ENCODE assay signal across 34 cellular contexts in genomic region chrX:154323537-154323936, GRCh38. TPM values are rescaled to one million over a fixed set of nuclear protein-coding genes. Genes with fewer than 3 reads are reported as not detected.
"Had no signal": no experiment of that assay in that cellular context is flagged by ENCODE, and none has a peak within 500 bp of the region (broad histone marks: within the 10 kb centered on the region; RNA-seq: fewer than 3 reads in every experiment).

No MANE protein-coding gene starts in this region.

- H3K4me2 ChIP-seq: neural progenitor cell, smooth muscle cell had no signal

- ATAC-seq: natural killer cell; psoas muscle; right lobe of liver; stimulated activated naive B cell treated with anti-CD40 and anti-IgM and Interleukin-4, amounts not matched to agents 10 μg/mL and 1 μg/mL and 100 μg/mL, for 72 hours; stimulated activated naive CD8-positive, alpha-beta T cell treated with anti-CD3 and anti-CD28 coated beads, Interleukin-15, Interleukin-2, amounts not matched to agents 100 U/mL and 50 U/mL, for 24 hours; upper lobe of right lung had no signal

- H3K9me3 Mint-ChIP-seq: immature natural killer cell; natural killer cell; stimulated activated naive B cell treated with anti-CD40 and anti-IgM and Interleukin-4, amounts not matched to agents 10 μg/mL and 1 μg/mL and 100 μg/mL, for 72 hours had no signal

- H3K36me3 ChIP-seq: left ventricle myocardium inferior, neural progenitor cell, neutrophil, right lobe of liver, stomach, thoracic aorta, tibial artery, upper lobe of right lung had no signal

- H3K4me3 ChIP-seq: left ventricle myocardium inferior, lung, neural progenitor cell, psoas muscle, right lobe of liver, smooth muscle cell, stomach, thoracic aorta, tibial artery, upper lobe of right lung had no signal

- DNase-seq: hypothalamus; immature natural killer cell; kidney; left ventricle myocardium inferior; mesendoderm; naive B cell; natural killer cell; nephron progenitor cell; occipital lobe; stimulated activated CD4-positive, alpha-beta T cell treated with anti-CD3 and anti-CD28 coated beads, Interleukin-12 subunit alpha, Interleukin-12 subunit beta, amount 100 ng/mL, for 4 hours; stimulated activated CD4-positive, alpha-beta T cell treated with anti-CD3 and anti-CD28 coated beads, Interleukin-15, amount 100 ng/mL, for 24 hours; stimulated activated CD4-positive, alpha-beta T cell treated with anti-CD3 and anti-CD28 coated beads, Interleukin-2, amount 100 ng/mL, for 24 hours; stimulated activated CD4-positive, alpha-beta T cell treated with anti-CD3 and anti-CD28 coated beads, Interleukin-4, amount 100 ng/mL, for 1 hour; stimulated activated naive B cell treated with anti-CD40 and anti-IgM and Interleukin-4, amounts not matched to agents 10 μg/mL and 1 μg/mL and 100 μg/mL, for 72 hours; stimulated activated naive CD8-positive, alpha-beta T cell treated with anti-CD3 and anti-CD28 coated beads, Interleukin-15, Interleukin-2, amounts not matched to agents 100 U/mL and 50 U/mL, for 24 hours; stomach; tibial artery; trophoblast cell; upper lobe of right lung had no signal

- H2AFZ ChIP-seq: neural progenitor cell, parathyroid adenoma had no signal

- H3K27me3 ChIP-seq: neural progenitor cell, neutrophil, right lobe of liver, tibial artery, upper lobe of right lung had no signal

- H3K4me3 Mint-ChIP-seq: immature natural killer cell; mesothelial cell of epicardium; naive B cell; natural killer cell; nephron progenitor cell; neural progenitor cell; stimulated activated naive B cell treated with anti-CD40 and anti-IgM and Interleukin-4, amounts not matched to agents 10 μg/mL and 1 μg/mL and 100 μg/mL, for 72 hours had no signal

- FAIRE-seq: islet of Langerhans, kidney, urothelium cell line had no signal

- H3K79me2 ChIP-seq: parathyroid adenoma had no signal

- H3K27ac Mint-ChIP-seq: immature natural killer cell, mesothelial cell of epicardium, naive B cell, natural killer cell, nephron progenitor cell, neural progenitor cell had no signal

- H3K27ac ChIP-seq: left ventricle myocardium inferior, neural progenitor cell, neutrophil, parathyroid adenoma, psoas muscle, right lobe of liver, stomach, thoracic aorta, tibial artery, upper lobe of right lung had no signal

- H3K36me3 Mint-ChIP-seq: mesothelial cell of epicardium; naive B cell; natural killer cell; neural progenitor cell; stimulated activated naive B cell treated with anti-CD40 and anti-IgM and Interleukin-4, amounts not matched to agents 10 μg/mL and 1 μg/mL and 100 μg/mL, for 72 hours had no signal

- H3K9ac ChIP-seq: neural progenitor cell, parathyroid adenoma had no signal

- H3K4me1 ChIP-seq: neural progenitor cell, psoas muscle, right lobe of liver had no signal

- H3K9me3 ChIP-seq: left ventricle myocardium inferior, neutrophil, psoas muscle, right lobe of liver, stomach, thoracic aorta, tibial artery, upper lobe of right lung had no signal

- H3K27me3 Mint-ChIP-seq: naive B cell; stimulated activated naive B cell treated with anti-CD40 and anti-IgM and Interleukin-4, amounts not matched to agents 10 μg/mL and 1 μg/mL and 100 μg/mL, for 72 hours had no signal

RNA-seq across cellular contexts. Expression of gene TKTL1, which starts 27.9 kb away (rescaled TPM):
- total RNA-seq: osteocyte, smooth muscle cell, stomach, upper lobe of right lung had no signal
- polyA plus RNA-seq: smooth muscle cell, stomach had no signal

RNA-seq across cellular contexts. Expression of gene TEX28, which starts 28.6 kb away (rescaled TPM):
- total RNA-seq: kidney, left ventricle myocardium inferior, lung, mesothelial cell of epicardium, mononuclear cell, occipital lobe, osteocyte, posterior vena cava, psoas muscle, right lobe of liver, skeletal muscle tissue, smooth muscle cell, stomach, thoracic aorta, upper lobe of right lung had no signal
- polyA plus RNA-seq: psoas muscle, smooth muscle cell, stomach had no signal
